In the genomic region with DNA sequence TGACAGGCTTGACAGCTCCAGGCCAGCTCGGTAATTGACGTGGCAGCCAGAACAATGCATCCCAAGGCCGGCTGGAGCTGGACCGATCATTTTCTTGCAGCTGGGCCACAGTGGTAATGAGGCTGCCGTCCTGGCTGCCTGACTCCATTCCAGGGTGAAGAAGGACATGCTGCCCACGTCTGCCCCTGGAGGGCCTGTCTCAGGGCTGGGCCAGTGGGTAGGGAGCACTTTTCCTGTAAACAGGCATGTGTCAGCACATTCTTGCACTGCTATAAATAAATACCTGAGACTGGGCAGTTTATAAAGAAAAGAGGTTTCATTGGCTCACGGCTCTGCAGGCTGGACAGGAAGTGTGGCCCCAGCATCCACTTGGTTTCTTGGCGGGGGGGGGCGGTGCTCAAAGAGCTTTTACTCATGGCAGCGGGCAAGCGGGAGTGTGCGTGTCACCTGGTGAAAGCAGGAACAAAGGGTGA, we compare ENCODE assay signal across 1 cellular context.
TF ChIP-seq lines count a peak whose summit lies in the region.

No MANE protein-coding gene starts in this region.

TF ChIP-seq in HepG2, 621 proteins besides CTCF, POLR2A, EP300 and RAD21:
- peak; percentile 24 to 57; a peak in 2 of 4 replicates for TF ChIP-seq MAFK (conservative IDR thresholded peaks at IDR 0.05 in 1 of 2, IDR thresholded peaks at IDR 0.05 in 1 of 2; ENCODE audit: low read length in 2 of 2)
- TF ChIP-seq SIX4 (CRISPR knock-in tag; IDR thresholded peaks at IDR 0.05), result no peak
- TF ChIP-seq MAFF (IDR thresholded peaks at IDR 0.05; ENCODE audit: low read depth, low read length), result 0 out of 2 replicates have a peak, but pooled peaks have one; percentile 14
